ENCODE assay signal across 15 cellular contexts in the genomic region with DNA sequence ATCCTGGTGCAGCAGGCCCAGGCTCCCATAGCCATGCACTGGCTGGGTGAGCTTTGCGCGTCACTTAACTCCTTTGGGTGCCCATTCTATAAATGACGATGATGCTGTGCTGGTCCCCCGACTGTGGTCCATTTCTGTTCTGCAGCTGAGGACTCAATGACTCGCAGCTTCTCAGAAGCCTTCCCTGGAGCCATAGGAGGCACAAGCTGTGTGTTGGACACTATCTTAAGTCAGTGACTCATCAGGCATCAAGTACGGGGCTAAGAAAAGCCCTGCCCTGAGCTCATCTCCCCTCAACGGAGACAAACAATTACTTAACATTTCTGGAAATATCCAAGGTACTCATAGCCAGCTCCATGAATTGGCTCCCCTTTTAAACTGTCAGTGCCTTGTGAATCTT. TPM values are rescaled to one million over a fixed set of nuclear protein-coding genes. Genes with fewer than 3 reads are reported as not detected.
DNase-seq lines count a peak whose midpoint lies in the region; ATAC-seq, FAIRE-seq and TF ChIP-seq lines count a peak whose summit lies in the region.
"Had no signal": no experiment of that assay in that cellular context is flagged by ENCODE, and none has a peak within 500 bp of the region (broad histone marks: within the 10 kb centered on the region; RNA-seq: fewer than 3 reads in every experiment).

No MANE protein-coding gene starts in this region.

- H3K4me1 ChIP-seq in BLaER1 treated with 17β-estradiol and CSF1 and Interleukin-3, amounts not matched to agents 10 nM and 100 nM, result peaks cover 53 to 82% (median 77%) of the 10 kb centered on the region in 10 experiments
- H3K4me1 ChIP-seq in RWPE2 (ENCODE audit: insufficient read depth, poor library complexity, severe bottlenecking) (no peaks in the 10 kb centered on the region), thyroid gland (peaks cover 4 to 28% of the 10 kb centered on the region in 2 donors)
- H3K4me1 ChIP-seq: parathyroid adenoma had no signal

- peak overlapping the region; percentile 29 to 97 (median 85) for H3K4me2 ChIP-seq in BLaER1 treated with 17β-estradiol and CSF1 and Interleukin-3, amounts not matched to agents 10 nM and 100 nM
- H3K4me2 ChIP-seq: GM23338 had no signal

- FAIRE-seq in D721Med (lab: Jason Lieb, UNC), result no peak

- no peaks in the 10 kb centered on the region for H3K9me3 ChIP-seq in BLaER1 treated with 17β-estradiol and CSF1 and Interleukin-3, amounts not matched to agents 10 nM and 100 nM (replicated peaks in 1 of 11)
- H3K9me3 ChIP-seq in RWPE2 (ENCODE audit: severe bottlenecking), result no peaks in the 10 kb centered on the region
- no peaks in the 10 kb centered on the region for H3K9me3 ChIP-seq in thyroid gland
- H3K9me3 ChIP-seq: testis had no signal

- intact Hi-C loops in sciatic nerve (cut with DNase I) (no loop called here), thyroid gland (cut with DNase I) (no loop called here)

- WGBS in thyroid gland, 2 donors, result 70 to 93% methylated on average over 3 to 6 of the region's 7 CpGs

- TF ChIP-seq CTCF in RWPE2 (IDR thresholded peaks at IDR 0.05; ENCODE audit: poor library complexity, severe bottlenecking) (no peak), D721Med (IDR thresholded peaks at IDR 0.05; ENCODE audit: insufficient read depth, missing control alignments) (no peak), thyroid gland (IDR thresholded peaks at IDR 0.05) (no peak)

- H3K9ac ChIP-seq in BLaER1 treated with 17β-estradiol and CSF1 and Interleukin-3, amounts not matched to agents 10 nM and 100 nM, result peak overlapping the region in 10 of 11 experiments; percentile 32 to 61 (median 50); a peak in 14 of 22 replicates
- H3K9ac ChIP-seq: parathyroid adenoma had no signal

- no peaks in the 10 kb centered on the region for H3K27me3 ChIP-seq in BLaER1 treated with 17β-estradiol and CSF1 and Interleukin-3, amounts not matched to agents 10 nM and 100 nM
- no peaks in the 10 kb centered on the region for H3K27me3 ChIP-seq in RWPE2 (ENCODE audit: insufficient read depth, poor library complexity, severe bottlenecking)
- no peaks in the 10 kb centered on the region for H3K27me3 ChIP-seq in thyroid gland
- H3K27me3 ChIP-seq: testis had no signal

- ATAC-seq in RWPE2 (ENCODE audit: low read depth), result peak; percentile 52; the same call in 1 of the 3 replicates
- peak; percentile 83 for ATAC-seq in sciatic nerve
- no peak for ATAC-seq in HG02840 (IDR thresholded peaks at IDR 0.05; ENCODE audit: low FRiP score, unreplicated experiment)
- ATAC-seq: CD8-positive, alpha-beta T cell; esophagus mucosa; GM23338 had no signal

- DNase-seq in RWPE2 (ENCODE audit: low spot score) (no peak), fibroblast of peridontal ligament (ENCODE audit: extremely low read depth) (peak; percentile 70), sciatic nerve (ENCODE audit: low spot score) (no peak), D721Med (ENCODE audit: insufficient read length, low spot score) (no peak), thyroid gland (no peak), mesenteric fat pad (ENCODE audit: low spot score) (no peak)
- DNase-seq: activated CD8-positive, alpha-beta memory T cell treated with anti-CD3 and anti-CD28 coated beads, Interleukin-2, amount 50 U/mL, for 48 hours; CD8-positive, alpha-beta T cell; RPMI8226; testis had no signal

- H3K4me3 ChIP-seq in BLaER1 treated with 17β-estradiol and CSF1 and Interleukin-3, amounts not matched to agents 10 nM and 100 nM, result no peak overlapping the region
- H3K4me3 ChIP-seq in RWPE2 (ENCODE audit: severe bottlenecking), result no peak overlapping the region
- H3K4me3 ChIP-seq in thyroid gland (replicated peaks in 1 of 3), result no peak overlapping the region
- H3K4me3 ChIP-seq: GM23338, testis had no signal

- H3K36me3 ChIP-seq in BLaER1 treated with 17β-estradiol and CSF1 and Interleukin-3, amounts not matched to agents 10 nM and 100 nM, result peaks cover 14 to 58% (median 33%) of the 10 kb centered on the region in 11 experiments; a peak in 21 of 22 replicates
- H3K36me3 ChIP-seq in RWPE2 (ENCODE audit: low read depth), result peaks cover 14% of the 10 kb centered on the region; the same call in 1 of the 2 replicates
- H3K36me3 ChIP-seq in thyroid gland, result peaks cover 0 to 30% of the 10 kb centered on the region in 2 donors

- no peak for TF ChIP-seq POLR2A in thyroid gland (IDR thresholded peaks at IDR 0.05)

- H3K27ac ChIP-seq in BLaER1 treated with 17β-estradiol and CSF1 and Interleukin-3, amounts not matched to agents 10 nM and 100 nM, result peak overlapping the region in 10 of 11 experiments; percentile 15 to 85 (median 78); a peak in 19 of 22 replicates
- H3K27ac ChIP-seq in RWPE2 (ENCODE audit: poor library complexity, severe bottlenecking), result no peak overlapping the region
- no peak overlapping the region for H3K27ac ChIP-seq in thyroid gland
- H3K27ac ChIP-seq: parathyroid adenoma, testis had no signal

- H4K20me1 ChIP-seq in BLaER1 treated with 17β-estradiol and CSF1 and Interleukin-3, amounts not matched to agents 10 nM and 100 nM, result peaks cover 0 to 12% (median 0%) of the 10 kb centered on the region in 11 experiments; a peak in 1 of 22 replicates

RNA-seq across cellular contexts. Expression of gene MUSTN1, which starts 13.8 kb away (rescaled TPM):
- total RNA-seq in sciatic nerve (23.9 TPM), thyroid gland (1 to 10 TPM; 4.0 to 7.0 (median 6.7) TPM), mesenteric fat pad (2.4 TPM)

RNA-seq across cellular contexts. Expression of gene ITIH4, which starts 18.1 kb away (rescaled TPM):
- total RNA-seq in sciatic nerve (16.3 TPM), thyroid gland (1 to 10 TPM; 3.9 to 8.6 (median 7.5) TPM), mesenteric fat pad (4.3 TPM)

RNA-seq across cellular contexts. Expression of gene STIMATE, which starts 48.7 kb away (rescaled TPM):
- 22.6 TPM for total RNA-seq in sciatic nerve
- 10 to 100 TPM; 15.0 to 22.1 (median 18.7) TPM for total RNA-seq in thyroid gland
- 20.8 TPM for total RNA-seq in mesenteric fat pad

RNA-seq across cellular contexts. Expression of gene ITIH3, which starts 54.0 kb away (rescaled TPM):
- total RNA-seq in sciatic nerve (22.0 TPM), thyroid gland (10 to 100 TPM in 1 of 4 donors, 1 to 10 TPM in 2, under 1 TPM in 1; 0.89 to 12.8 (median 1.4) TPM), mesenteric fat pad (0.71 TPM)
- total RNA-seq: CD8-positive, alpha-beta T cell; GM23338 had no signal

Comparison
In these comparisons a context has a peak if more than half of its experiments do, and no peak if none do; other contexts are left out.
1. H3K27ac ChIP-seq: peak in BLaER1 treated with 17β-estradiol and CSF1 and Interleukin-3, amounts not matched to agents 10 nM and 100 nM (10 of 11); none in RWPE2 (single experiment) and thyroid gland (0 of 3).